Comparison of ENCODE assay signal across 8 cellular contexts in genomic region chr17:80263253-80264047, GRCh38. TPM values are rescaled to one million over a fixed set of nuclear protein-coding genes. Genes with fewer than 3 reads are reported as not detected.
A peak's percentile ranks its signal among the peaks of the same experiment; 100 is the strongest.
DNase-seq lines count a peak whose midpoint lies in the region; ATAC-seq, FAIRE-seq and TF ChIP-seq lines count a peak whose summit lies in the region.

No MANE protein-coding gene starts in this region.

- H3K27ac Mint-ChIP-seq in osteocyte (ENCODE audit: unreplicated experiment) (peak overlapping the region; percentile 54), neural progenitor cell (no peak overlapping the region)

- no peaks in the 10 kb centered on the region for H3K27me3 Mint-ChIP-seq in osteocyte (ENCODE audit: unreplicated experiment)
- H3K27me3 Mint-ChIP-seq in neural progenitor cell (ENCODE audit: insufficient read depth, low read depth) = peaks cover 6% of the 10 kb centered on the region

- peaks cover 2% of the 10 kb centered on the region for H3K36me3 ChIP-seq in fibroblast of lung (ENCODE audit: control insufficient read depth, insufficient read depth, low read length)
- peaks cover 12% of the 10 kb centered on the region for H3K36me3 ChIP-seq in thoracic aorta
- no peaks in the 10 kb centered on the region for H3K36me3 ChIP-seq in neural progenitor cell

- H3K4me1 Mint-ChIP-seq in osteocyte (ENCODE audit: unreplicated experiment) = peaks cover 26% of the 10 kb centered on the region
- peaks cover 23% of the 10 kb centered on the region for H3K4me1 Mint-ChIP-seq in neural progenitor cell

- H3K79me2 ChIP-seq in fibroblast of lung (ENCODE audit: control insufficient read depth, insufficient read depth, low read length) = peaks cover 40% of the 10 kb centered on the region
- H3K79me2 ChIP-seq in neural progenitor cell (ENCODE audit: low read depth) = no peaks in the 10 kb centered on the region

- H3K4me2 ChIP-seq in fibroblast of lung (ENCODE audit: extremely low read depth, insufficient read depth, low read length) (peak overlapping the region; percentile 83), neural progenitor cell (no peak overlapping the region)

- TF ChIP-seq POLR2A in GM12891 (IDR thresholded peaks at IDR 0.05; ENCODE audit: low read depth, low read length) = peak; percentile 97

- H3K4me1 ChIP-seq in fibroblast of lung (ENCODE audit: control insufficient read depth, extremely low read depth, insufficient read depth, low read length) (peaks cover 17% of the 10 kb centered on the region), thoracic aorta (ENCODE audit: control insufficient read depth in 1 of 2, low read depth in 2 of 2) (peaks cover 15 to 45% of the 10 kb centered on the region in 2 donors), neural progenitor cell (peaks cover 10% of the 10 kb centered on the region)

- H4K20me1 ChIP-seq in fibroblast of lung (ENCODE audit: control insufficient read depth, extremely low read depth, insufficient read depth, low read length) (no peaks in the 10 kb centered on the region), neural progenitor cell (ENCODE audit: low read depth) (peaks cover 22% of the 10 kb centered on the region)

- TF ChIP-seq CTCF in fibroblast of lung (conservative IDR thresholded peaks at IDR 0.05 in 1 of 2, IDR thresholded peaks at IDR 0.05 in 1 of 2; ENCODE audit: low read depth in 1 of 2, low read length in 2 of 2) (peak; percentile 4 to 27), osteocyte (IDR thresholded peaks at IDR 0.05) (no peak), thoracic aorta (IDR thresholded peaks at IDR 0.05) (no peak), neural progenitor cell (IDR thresholded peaks at IDR 0.05) (no peak)

- H3K4me3 Mint-ChIP-seq in osteocyte (ENCODE audit: unreplicated experiment) = peak overlapping the region; percentile 40
- H3K4me3 Mint-ChIP-seq in neural progenitor cell = no peak overlapping the region

- H3K27ac ChIP-seq in fibroblast of lung (ENCODE audit: insufficient read depth, low read length) (peak overlapping the region; percentile 73), thoracic aorta (peak overlapping the region in 1 of 2 donors; percentile 95), neural progenitor cell (no peak overlapping the region)

- H2AFZ ChIP-seq in fibroblast of lung (ENCODE audit: low read length) (no peak overlapping the region), neural progenitor cell (replicated peaks) (no peak overlapping the region)

- H3K36me3 Mint-ChIP-seq in osteocyte (ENCODE audit: unreplicated experiment) = peaks cover 19% of the 10 kb centered on the region
- H3K36me3 Mint-ChIP-seq in neural progenitor cell = peaks cover 5% of the 10 kb centered on the region

- H3K9me3 Mint-ChIP-seq in osteocyte (ENCODE audit: unreplicated experiment) = no peaks in the 10 kb centered on the region
- peaks cover 2% of the 10 kb centered on the region for H3K9me3 Mint-ChIP-seq in neural progenitor cell

- H3F3A ChIP-seq in neural progenitor cell (ENCODE audit: low read depth) = peaks cover 35% of the 10 kb centered on the region

- H3K9me3 ChIP-seq in fibroblast of lung (ENCODE audit: control insufficient read depth, insufficient read depth, low read depth, low read length) (no peaks in the 10 kb centered on the region), thoracic aorta (no peaks in the 10 kb centered on the region), neural progenitor cell (ENCODE audit: low read depth) (no peaks in the 10 kb centered on the region)

- DNase-seq in GM12891 (ENCODE audit: insufficient read length, low spot score) (peak; percentile 80), NCI-H526 (lab: John Stamatoyannopoulos, UW) (peak; percentile 26 to 69), fibroblast of lung (ENCODE audit: low read depth in 2 of 2) (peak in 1 of 2 donors; percentile 94), osteocyte (ENCODE audit: extremely low spot score, unreplicated experiment) (no peak), thoracic aorta (ENCODE audit: low spot score) (peak; percentile 65), neural progenitor cell (ENCODE audit: low spot score) (no peak)
- peak; percentile 81 for DNase-seq in activated CD8-positive, alpha-beta memory T cell treated with anti-CD3 and anti-CD28 coated beads, Interleukin-2, amount 50 U/mL, for 4 hours

- peak overlapping the region; percentile 30 for H3K9ac ChIP-seq in fibroblast of lung (ENCODE audit: insufficient read depth, low read length)
- no peak overlapping the region for H3K9ac ChIP-seq in neural progenitor cell

- no peaks in the 10 kb centered on the region for H3K27me3 ChIP-seq in fibroblast of lung (ENCODE audit: control insufficient read depth, insufficient read depth, low read length)
- no peaks in the 10 kb centered on the region for H3K27me3 ChIP-seq in thoracic aorta (replicated peaks; ENCODE audit: insufficient read depth)
- H3K27me3 ChIP-seq in neural progenitor cell = peaks cover 15% of the 10 kb centered on the region

- FAIRE-seq in GM12891 (lab: Jason Lieb, UNC) = peak; percentile 95

- peak; percentile 39 for ATAC-seq in HG02763 (IDR thresholded peaks at IDR 0.05; ENCODE audit: unreplicated experiment)
- no peak for ATAC-seq in thoracic aorta (ENCODE audit: insufficient number of reproducible peaks, low FRiP score, low read depth)

- H3K4me3 ChIP-seq in fibroblast of lung (replicated peaks in 1 of 4; ENCODE audit: control extremely low read depth in 1 of 4, insufficient read depth in 1 of 4, low read depth in 3 of 4, low read length in 4 of 4) = peak overlapping the region; percentile 48 to 91 (median 71)
- peak overlapping the region; percentile 65 for H3K4me3 ChIP-seq in thoracic aorta
- no peak overlapping the region for H3K4me3 ChIP-seq in neural progenitor cell

TF ChIP-seq in GM12891, 5 proteins besides CTCF, POLR2A, EP300 and RAD21:
- TF ChIP-seq SPI1 (IDR thresholded peaks at IDR 0.05; ENCODE audit: low read depth, low read length) (no peak), TAF1 (IDR thresholded peaks at IDR 0.05; ENCODE audit: low read depth, low read length) (peak; percentile 68; the same call in 1 of the 2 replicates), POU2F2 (IDR thresholded peaks at IDR 0.05; ENCODE audit: low read depth, low read length) (peak; percentile 79), PAX5 (IDR thresholded peaks at IDR 0.05; ENCODE audit: insufficient read depth, low read length, severe bottlenecking) (no peak), POLR2AphosphoS5 (IDR thresholded peaks at IDR 0.05; ENCODE audit: low read depth, low read length) (peak; percentile 97)

RNA-seq across cellular contexts. Expression of gene RNF213, which starts 2.8 kb away (rescaled TPM):
- 55.7 TPM for polyA plus RNA-seq in GM12891 (2012; ENCODE audit: low read depth, missing spikeins)
- 130 and 245 TPM in 2 replicates for total RNA-seq in fibroblast of lung
- polyA plus RNA-seq in fibroblast of lung = 36.8 and 56.2 TPM in 2 replicates
- 40.9 and 54.7 TPM in 2 replicates for polyA plus RNA-seq in fibroblast of lung (2012)
- polyA minus RNA-seq in fibroblast of lung (ENCODE audit: low replicate concordance) = 609 and 665 TPM in 2 replicates
- total RNA-seq in osteocyte = 106 and 131 TPM in 2 replicates
- total RNA-seq in thoracic aorta = 100 to 1,000 TPM; 150 to 174 TPM
- total RNA-seq in neural progenitor cell (ENCODE audit: low replicate concordance) = 19.8 and 23.7 TPM in 2 replicates

RNA-seq across cellular contexts. Expression of gene SLC26A11, which starts 43.2 kb away (rescaled TPM):
- polyA plus RNA-seq in GM12891 (2012; ENCODE audit: low read depth, missing spikeins) = 1.9 TPM
- total RNA-seq in fibroblast of lung (8.2 and 19.3 TPM in 2 replicates), osteocyte (30.1 and 34.7 TPM in 2 replicates), thoracic aorta (10 to 100 TPM; 41.1 to 69.2 TPM), neural progenitor cell (ENCODE audit: low replicate concordance) (7.9 and 24.1 TPM in 2 replicates)
- 5.8 and 6.5 TPM in 2 replicates for polyA plus RNA-seq in fibroblast of lung
- polyA plus RNA-seq in fibroblast of lung (2012) = 6.7 and 10.5 TPM in 2 replicates
- polyA minus RNA-seq in fibroblast of lung (ENCODE audit: low replicate concordance) = 11.0 and 11.6 TPM in 2 replicates

RNA-seq across cellular contexts. Expression of gene SGSH, which starts 43.3 kb away (rescaled TPM):
- polyA plus RNA-seq in GM12891 (2012; ENCODE audit: low read depth, missing spikeins) = 14.0 TPM
- total RNA-seq in fibroblast of lung (12.1 and 26.9 TPM in 2 replicates), osteocyte (67.2 and 71.0 TPM in 2 replicates), thoracic aorta (10 to 100 TPM; 22.2 to 51.8 TPM), neural progenitor cell (ENCODE audit: low replicate concordance) (7.2 and 12.4 TPM in 2 replicates)
- 57.2 and 70.7 TPM in 2 replicates for polyA plus RNA-seq in fibroblast of lung
- polyA plus RNA-seq in fibroblast of lung (2012) = 40.5 and 55.2 TPM in 2 replicates
- polyA minus RNA-seq in fibroblast of lung (ENCODE audit: low replicate concordance) = 114 and 187 TPM in 2 replicates

Comparison
In these comparisons a context has a peak if more than half of its experiments do, and no peak if none do; other contexts are left out.
1. DNase-seq: peak in GM12891 (single experiment), NCI-H526 (2 of 2), activated CD8-positive, alpha-beta memory T cell treated with anti-CD3 and anti-CD28 coated beads, Interleukin-2, amount 50 U/mL, for 4 hours (single experiment) and thoracic aorta (single experiment); none in osteocyte (single experiment) and neural progenitor cell (single experiment).
2. CTCF ChIP-seq: peak in fibroblast of lung (2 of 2); none in osteocyte (single experiment), thoracic aorta (single experiment) and neural progenitor cell (single experiment).